ENCODE assay signal across 22 cellular contexts in the genomic region with DNA sequence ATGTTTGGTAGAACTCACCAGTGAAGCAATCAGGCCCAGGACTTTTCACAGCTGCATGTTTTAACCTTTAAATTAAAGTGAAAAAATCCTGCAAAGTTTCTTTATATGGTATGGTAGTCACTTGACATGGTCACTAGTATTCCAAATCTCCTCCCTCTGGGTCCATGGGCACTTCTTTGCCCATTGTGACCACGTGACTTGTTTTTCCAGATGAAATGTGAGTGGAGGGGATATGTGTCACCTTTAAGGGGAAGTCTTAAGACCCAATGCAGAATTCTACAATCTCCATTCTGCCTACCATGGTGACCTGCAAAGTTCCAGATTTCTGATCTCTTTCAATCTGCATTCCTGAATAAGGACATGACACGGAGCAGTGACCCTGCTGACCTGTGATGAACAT.
DNase-seq lines count a peak whose midpoint lies in the region; ATAC-seq, FAIRE-seq and TF ChIP-seq lines count a peak whose summit lies in the region.
"Had no signal": no experiment of that assay in that cellular context is flagged by ENCODE, and none has a peak within 500 bp of the region (broad histone marks: within the 10 kb centered on the region; RNA-seq: fewer than 3 reads in every experiment).

No MANE protein-coding gene starts in this region.

- POLR2A ChIA-PET in A549 (lab: Yijun Ruan, JAX) = no interaction called here
- POLR2A ChIA-PET in K562 (lab: Yijun Ruan, JAX) = no interaction called here

- TF ChIP-seq POLR2A in A549 (IDR thresholded peaks at IDR 0.05; ENCODE audit: low read length) (no peak), K562 (conservative IDR thresholded peaks at IDR 0.05) (no peak)

- H3K27ac Mint-ChIP-seq in natural killer cell treated with Interleukin-12 subunit alpha and Interleukin-12 subunit beta and Interleukin-15 and Interleukin-18, amount 100 ng/mL, for 72 hours = peak overlapping the region; percentile 14 to 21
- H3K27ac Mint-ChIP-seq: B cell; CD4-positive, alpha-beta T cell; CD8-positive, alpha-beta T cell had no signal

- H3K36me3 Mint-ChIP-seq in natural killer cell treated with Interleukin-12 subunit alpha and Interleukin-12 subunit beta and Interleukin-15 and Interleukin-18, amount 100 ng/mL, for 72 hours = peaks cover 38% of the 10 kb centered on the region
- H3K36me3 Mint-ChIP-seq: CD8-positive, alpha-beta T cell had no signal

- H3K27me3 ChIP-seq in K562 (ENCODE audit: control insufficient read depth in 2 of 2, insufficient read depth in 2 of 2, low read length in 2 of 2) = 0 out of 5 replicates have a peak, but pooled peaks cover 0 to 4% of the 10 kb centered on the region in 2 experiments
- H3K27me3 ChIP-seq: BLaER1 treated with 17β-estradiol and CSF1 and Interleukin-3, amounts not matched to agents 10 nM and 100 nM had no signal

- H3K9me1 ChIP-seq in K562 (ENCODE audit: control insufficient read depth, insufficient read depth, low read length) = no peaks in the 10 kb centered on the region

- H3K4me1 ChIP-seq in A549 = no peaks in the 10 kb centered on the region
- no peaks in the 10 kb centered on the region for H3K4me1 ChIP-seq in K562 (replicated peaks in 1 of 2; ENCODE audit: control insufficient read depth in 2 of 2, insufficient read depth in 2 of 2, low read length in 2 of 2)
- H3K4me1 ChIP-seq: BLaER1 treated with 17β-estradiol and CSF1 and Interleukin-3, amounts not matched to agents 10 nM and 100 nM; Caco-2 had no signal

- intact Hi-C loops in K562 (cut with micrococcal nuclease) = no loop called here

- TF ChIP-seq EP300 in A549 (IDR thresholded peaks at IDR 0.05) = no peak
- TF ChIP-seq EP300 in K562 (IDR thresholded peaks at IDR 0.05; ENCODE audit: low read length) = no peak

- no peak for DNase-seq in A549 (ENCODE audit: low read depth in 1 of 2, low spot score in 1 of 2)
- DNase-seq in K562 (ENCODE audit: extremely low read depth in 1 of 4, low spot score in 3 of 4) = no peak
- no peak for DNase-seq in natural killer cell treated with Interleukin-12 subunit alpha and Interleukin-12 subunit beta and Interleukin-15 and Interleukin-18, amount 100 ng/mL, for 72 hours (ENCODE audit: low spot score)
- DNase-seq in NCI-H2081 treated with DMSO at 0.1 percent for 48 hours (lab: John Stamatoyannopoulos, UW) = no peak
- DNase-seq in DMS53 (lab: John Stamatoyannopoulos, UW) = no peak
- DNase-seq: 8988T; AML-193; Caco-2; Calu3; CD4-positive, alpha-beta T cell; CD8-positive, alpha-beta T cell; DMS79; DND-41; EL; GDM1 had no signal

- H3K4me3 ChIP-seq in A549 = no peak overlapping the region
- H3K4me3 ChIP-seq in K562 = no peak overlapping the region
- H3K4me3 ChIP-seq: BLaER1 treated with 17β-estradiol and CSF1 and Interleukin-3, amounts not matched to agents 10 nM and 100 nM; GM12878 had no signal

- H3K27ac ChIP-seq in A549 (no peak overlapping the region), K562 (ENCODE audit: extremely low read depth, low read depth, low read length) (no peak overlapping the region)
- H3K27ac ChIP-seq: BLaER1 treated with 17β-estradiol and CSF1 and Interleukin-3, amounts not matched to agents 10 nM and 100 nM; C4-2B had no signal

- H3K9me3 ChIP-seq in A549 (peaks cover 20% of the 10 kb centered on the region; the same call in 2 of the 3 replicates), K562 (replicated peaks; ENCODE audit: control insufficient read depth, insufficient read depth, low read depth, low read length) (no peaks in the 10 kb centered on the region)

- FAIRE-seq in A549 (lab: Jason Lieb, UNC) = no peak
- FAIRE-seq in K562 (lab: Jason Lieb, UNC) = no peak
- FAIRE-seq: A204.1, GM12878, GM18507 had no signal

- 33% methylated on average over 2 of the region's 2 CpGs for WGBS in A549 (ENCODE audit: missing lambda C conversion rate)
- WGBS in K562 (ENCODE audit: insufficient coverage, low coverage, missing lambda C conversion rate) = 0% methylated on average over 2 of the region's 2 CpGs

- H3K4me3 Mint-ChIP-seq in natural killer cell treated with Interleukin-12 subunit alpha and Interleukin-12 subunit beta and Interleukin-15 and Interleukin-18, amount 100 ng/mL, for 72 hours = no peak overlapping the region
- H3K4me3 Mint-ChIP-seq: B cell; CD4-positive, alpha-beta T cell; CD8-positive, alpha-beta T cell had no signal

- in situ Hi-C loops in K562 (cut with MboI) = no loop called here

- CTCF ChIA-PET in A549 (lab: Yijun Ruan, JAX) = no interaction called here
- CTCF ChIA-PET in K562 (lab: Yijun Ruan, JAX; ENCODE audit: low intra/inter-chr PET ratio) = no interaction called here

- BruUV-seq in K562 (replicated peaks; lab: Mats Ljungman, UMichigan) = no TSS peak

- H3K9me3 Mint-ChIP-seq in natural killer cell treated with Interleukin-12 subunit alpha and Interleukin-12 subunit beta and Interleukin-15 and Interleukin-18, amount 100 ng/mL, for 72 hours = peaks cover 12% of the 10 kb centered on the region

- no peaks in the 10 kb centered on the region for H3K27me3 Mint-ChIP-seq in natural killer cell treated with Interleukin-12 subunit alpha and Interleukin-12 subunit beta and Interleukin-15 and Interleukin-18, amount 100 ng/mL, for 72 hours
- H3K27me3 Mint-ChIP-seq: B cell had no signal

- peaks cover 33 to 45% of the 10 kb centered on the region in 2 donors for H3K4me1 Mint-ChIP-seq in natural killer cell treated with Interleukin-12 subunit alpha and Interleukin-12 subunit beta and Interleukin-15 and Interleukin-18, amount 100 ng/mL, for 72 hours (ENCODE audit: low read depth in 2 of 2)
- H3K4me1 Mint-ChIP-seq: B cell had no signal

- H3K36me3 ChIP-seq in K562 (ENCODE audit: control insufficient read depth, insufficient read depth, low read length) = no peaks in the 10 kb centered on the region

- no peak overlapping the region for H3K4me2 ChIP-seq in A549
- no peak overlapping the region for H3K4me2 ChIP-seq in K562 (ENCODE audit: insufficient read depth, low read length)
- H3K4me2 ChIP-seq: BLaER1 treated with 17β-estradiol and CSF1 and Interleukin-3, amounts not matched to agents 10 nM and 100 nM had no signal

- no peaks in the 10 kb centered on the region for H3K79me2 ChIP-seq in K562 (ENCODE audit: control insufficient read depth, insufficient read depth, low read length)

- ATAC-seq in A549 (no peak), K562 (no peak), HG03039 (IDR thresholded peaks at IDR 0.05; ENCODE audit: unreplicated experiment) (no peak)
- no peak for ATAC-seq in natural killer cell treated with Interleukin-12 subunit alpha and Interleukin-12 subunit beta and Interleukin-15 and Interleukin-18, amount 100 ng/mL, for 72 hours
- ATAC-seq: CD8-positive, alpha-beta T cell; GM12878 had no signal

- no peaks in the 10 kb centered on the region for H4K20me1 ChIP-seq in K562 (replicated peaks; ENCODE audit: control insufficient read depth, insufficient read depth, low read length)

- no peak overlapping the region for H2AFZ ChIP-seq in K562 (ENCODE audit: low read depth, low read length)

- H3K9ac ChIP-seq in K562 (ENCODE audit: insufficient read depth in 1 of 2, low read depth in 2 of 2, low read length in 2 of 2) = no peak overlapping the region
- H3K9ac ChIP-seq: BLaER1 treated with 17β-estradiol and CSF1 and Interleukin-3, amounts not matched to agents 10 nM and 100 nM had no signal

- TF ChIP-seq CTCF in A549 (IDR thresholded peaks at IDR 0.05) (no peak), K562 (IDR thresholded peaks at IDR 0.05 in 2 of 3, conservative IDR thresholded peaks at IDR 0.05 in 1 of 3; ENCODE audit: insufficient read depth in 2 of 3, low read depth in 1 of 3, low read length in 3 of 3) (no peak)

- TF ChIP-seq RAD21 in A549 (conservative IDR thresholded peaks at IDR 0.05 in 1 of 2, IDR thresholded peaks at IDR 0.05 in 1 of 2) = no peak
- TF ChIP-seq RAD21 in K562 (CRISPR knock-in tag; conservative IDR thresholded peaks at IDR 0.05 in 1 of 2, IDR thresholded peaks at IDR 0.05 in 1 of 2) = no peak

TF ChIP-seq in A549, 52 proteins besides CTCF, POLR2A, EP300 and RAD21:
- TF ChIP-seq E2F6 (IDR thresholded peaks at IDR 0.05; ENCODE audit: borderline replicate concordance, low read depth) (no peak), CHD4 (IDR thresholded peaks at IDR 0.05; ENCODE audit: borderline replicate concordance) (no peak), ZC3H11A (IDR thresholded peaks at IDR 0.05) (no peak), NFE2L2 (conservative IDR thresholded peaks at IDR 0.05; ENCODE audit: low read length) (no peak)
- TF ChIP-seq, protein P1, sequence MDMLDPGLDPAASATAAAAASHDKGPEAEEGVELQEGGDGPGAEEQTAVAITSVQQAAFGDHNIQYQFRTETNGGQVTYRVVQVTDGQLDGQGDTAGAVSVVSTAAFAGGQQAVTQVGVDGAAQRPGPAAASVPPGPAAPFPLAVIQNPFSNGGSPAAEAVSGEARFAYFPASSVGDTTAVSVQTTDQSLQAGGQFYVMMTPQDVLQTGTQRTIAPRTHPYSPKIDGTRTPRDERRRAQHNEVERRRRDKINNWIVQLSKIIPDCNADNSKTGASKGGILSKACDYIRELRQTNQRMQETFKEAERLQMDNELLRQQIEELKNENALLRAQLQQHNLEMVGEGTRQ (IDR thresholded peaks at IDR 0.05) = peak; percentile 25; the same call in 1 of the 2 replicates

TF ChIP-seq in K562, 482 proteins besides CTCF, POLR2A, EP300 and RAD21 (continues in another document):
- TF ChIP-seq, protein P2, sequence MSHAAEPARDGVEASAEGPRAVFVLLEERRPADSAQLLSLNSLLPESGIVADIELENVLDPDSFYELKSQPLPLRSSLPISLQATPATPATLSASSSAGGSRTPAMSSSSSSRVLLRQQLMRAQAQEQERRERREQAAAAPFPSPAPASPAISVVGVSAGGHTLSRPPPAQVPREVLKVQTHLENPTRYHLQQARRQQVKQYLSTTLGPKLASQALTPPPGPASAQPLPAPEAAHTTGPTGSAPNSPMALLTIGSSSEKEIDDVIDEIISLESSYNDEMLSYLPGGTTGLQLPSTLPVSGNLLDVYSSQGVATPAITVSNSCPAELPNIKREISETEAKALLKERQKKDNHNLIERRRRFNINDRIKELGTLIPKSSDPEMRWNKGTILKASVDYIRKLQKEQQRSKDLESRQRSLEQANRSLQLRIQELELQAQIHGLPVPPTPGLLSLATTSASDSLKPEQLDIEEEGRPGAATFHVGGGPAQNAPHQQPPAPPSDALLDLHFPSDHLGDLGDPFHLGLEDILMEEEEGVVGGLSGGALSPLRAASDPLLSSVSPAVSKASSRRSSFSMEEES (CRISPR knock-in tag; IDR thresholded peaks at IDR 0.05) = peak; percentile 67
